1 cellular context compared by ENCODE assay signal in the genomic region with DNA sequence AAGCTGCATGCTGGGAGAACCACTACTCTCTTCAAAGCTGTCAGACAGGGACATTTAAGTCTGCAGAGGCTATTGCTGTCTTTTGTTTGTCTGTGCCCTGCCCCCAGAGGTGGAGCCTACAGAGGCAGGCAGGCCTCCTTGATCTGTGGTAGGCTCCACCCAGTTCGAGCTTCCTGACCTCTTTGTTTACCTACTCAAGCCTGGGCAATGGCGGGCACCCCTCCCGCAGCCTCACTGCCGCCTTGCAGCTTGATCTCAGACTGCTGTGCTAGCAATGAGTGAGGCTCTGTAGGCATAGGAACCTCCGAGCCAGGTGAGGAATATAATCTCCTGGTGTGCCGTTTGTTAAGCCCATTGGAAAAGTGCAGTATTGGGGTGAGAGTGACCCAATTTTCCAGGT.
TF ChIP-seq lines count a peak whose summit lies in the region.
"Not testable (repeated sequence)": the region's sequence is repeated elsewhere in the genome, so short reads cannot be mapped to it uniquely, and the experiment has no call there.

No MANE protein-coding gene starts in this region.

TF ChIP-seq in HepG2, 621 proteins besides CTCF, POLR2A, EP300 and RAD21 (continued from another document):
- TF ChIP-seq, protein P1, sequence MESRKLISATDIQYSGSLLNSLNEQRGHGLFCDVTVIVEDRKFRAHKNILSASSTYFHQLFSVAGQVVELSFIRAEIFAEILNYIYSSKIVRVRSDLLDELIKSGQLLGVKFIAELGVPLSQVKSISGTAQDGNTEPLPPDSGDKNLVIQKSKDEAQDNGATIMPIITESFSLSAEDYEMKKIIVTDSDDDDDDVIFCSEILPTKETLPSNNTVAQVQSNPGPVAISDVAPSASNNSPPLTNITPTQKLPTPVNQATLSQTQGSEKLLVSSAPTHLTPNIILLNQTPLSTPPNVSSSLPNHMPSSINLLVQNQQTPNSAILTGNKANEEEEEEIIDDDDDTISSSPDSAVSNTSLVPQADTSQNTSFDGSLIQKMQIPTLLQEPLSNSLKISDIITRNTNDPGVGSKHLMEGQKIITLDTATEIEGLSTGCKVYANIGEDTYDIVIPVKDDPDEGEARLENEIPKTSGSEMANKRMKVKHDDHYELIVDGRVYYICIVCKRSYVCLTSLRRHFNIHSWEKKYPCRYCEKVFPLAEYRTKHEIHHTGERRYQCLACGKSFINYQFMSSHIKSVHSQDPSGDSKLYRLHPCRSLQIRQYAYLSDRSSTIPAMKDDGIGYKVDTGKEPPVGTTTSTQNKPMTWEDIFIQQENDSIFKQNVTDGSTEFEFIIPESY (CRISPR knock-in tag; IDR thresholded peaks at IDR 0.05): peak; percentile 76
- TF ChIP-seq HOXA3 (CRISPR knock-in tag; IDR thresholded peaks at IDR 0.05): peak; percentile 42; the same call in 1 of the 2 replicates
- TF ChIP-seq SP5 (CRISPR knock-in tag; IDR thresholded peaks at IDR 0.05; ENCODE audit: borderline replicate concordance, low read depth): 0 out of 2 replicates have a peak, but pooled peaks have one; percentile 19
- not testable (repeated sequence) for TF ChIP-seq NR2F6, FOXA1 (IDR thresholded peaks at IDR 0.05)
- TF ChIP-seq NR2F6 (CRISPR knock-in tag; IDR thresholded peaks at IDR 0.05): peak; percentile 47; the same call in 1 of the 2 replicates
- TF ChIP-seq FOXO1 (CRISPR knock-in tag; IDR thresholded peaks at IDR 0.05): peak; percentile 11; the same call in 1 of the 2 replicates
- peak; percentile 57; the same call in 1 of the 2 replicates for TF ChIP-seq ZMYM4 (CRISPR knock-in tag; IDR thresholded peaks at IDR 0.05)
- TF ChIP-seq FOXA1 (CRISPR knock-in tag; IDR thresholded peaks at IDR 0.05): peak; percentile 73
- TF ChIP-seq YY1 (IDR thresholded peaks at IDR 0.05; ENCODE audit: insufficient read depth, insufficient replicate concordance, low read depth, low read length): peak; percentile 26
